Comparison of ENCODE assay signal across 19 cellular contexts in genomic region chr18:30999186-30999585, GRCh38. TPM values are rescaled to one million over a fixed set of nuclear protein-coding genes. Genes with fewer than 3 reads are reported as not detected.
DNase-seq lines count a peak whose midpoint lies in the region; ATAC-seq and TF ChIP-seq lines count a peak whose summit lies in the region.
"Had no signal": no experiment of that assay in that cellular context is flagged by ENCODE, and none has a peak within 500 bp of the region (broad histone marks: within the 10 kb centered on the region; RNA-seq: fewer than 3 reads in every experiment).

No MANE protein-coding gene starts in this region.

- peaks cover 0 to 3% of the 10 kb centered on the region in 2 donors for H3K27me3 Mint-ChIP-seq in T-cell
- H3K27me3 Mint-ChIP-seq in activated CD4-positive, alpha-beta memory T cell treated with anti-CD3 and anti-CD28 coated beads for 36 hours, result no peaks in the 10 kb centered on the region

- intact Hi-C loops in activated CD4-positive, alpha-beta memory T cell treated with anti-CD3 and anti-CD28 coated beads for 36 hours (cut with micrococcal nuclease), result no loop called here

- 24% methylated on average over 2 of the region's 2 CpGs for WGBS in liver

- no peak overlapping the region for H3K9ac ChIP-seq in liver (ENCODE audit: low read depth in 1 of 2, low read length in 2 of 2)
- H3K9ac ChIP-seq: BLaER1 had no signal

- in situ Hi-C loops in astrocyte of the spinal cord (cut with HindIII; ENCODE audit: low sequenced_read_pairs), result no loop called here

- H3K4me3 Mint-ChIP-seq in T-cell, result no peak overlapping the region
- H3K4me3 Mint-ChIP-seq in activated CD4-positive, alpha-beta memory T cell treated with anti-CD3 and anti-CD28 coated beads for 36 hours, result no peak overlapping the region

- H3K27me3 ChIP-seq in liver (ENCODE audit: control insufficient read depth in 4 of 4, insufficient read depth in 4 of 4, low read length in 3 of 4), result no peaks in the 10 kb centered on the region
- H3K27me3 ChIP-seq: BLaER1, foreskin keratinocyte, suprapubic skin had no signal

- POLR2A ChIA-PET in HEK293T (lab: Yijun Ruan, JAX), result no interaction called here
- POLR2A ChIA-PET in T-cell (lab: Charles Lee), result no interaction called here
- POLR2A ChIA-PET in activated CD4-positive, alpha-beta memory T cell treated with anti-CD3 and anti-CD28 coated beads for 36 hours (lab: Charles Lee), result no interaction called here

- no peaks in the 10 kb centered on the region for H3K9me3 ChIP-seq in liver (ENCODE audit: control insufficient read depth in 4 of 4, low read length in 3 of 4)
- H3K9me3 ChIP-seq: BLaER1, suprapubic skin had no signal

- peak; percentile 57 for TF ChIP-seq CTCF in C4-2B (conservative IDR thresholded peaks at IDR 0.05)
- no peak for TF ChIP-seq CTCF in astrocyte of the spinal cord (IDR thresholded peaks at IDR 0.05; ENCODE audit: low read depth, low read length)
- peak; percentile 20 for TF ChIP-seq CTCF in liver (IDR thresholded peaks at IDR 0.05; ENCODE audit: low read depth, low read length, missing input control)

- H3K36me3 ChIP-seq in liver (ENCODE audit: control insufficient read depth in 4 of 4, insufficient read depth in 3 of 4, low read depth in 1 of 4, low read length in 3 of 4), result no peaks in the 10 kb centered on the region
- H3K36me3 ChIP-seq: BLaER1 had no signal

- H3K27ac ChIP-seq in C4-2B (no peak overlapping the region), liver (ENCODE audit: low read depth in 1 of 2, low read length in 2 of 2) (no peak overlapping the region)
- H3K27ac ChIP-seq: BLaER1, suprapubic skin had no signal

- no peak for ATAC-seq in T-cell (replicated peaks in 1 of 4)
- ATAC-seq in HG02759 (IDR thresholded peaks at IDR 0.05; ENCODE audit: unreplicated experiment), result no peak

- H3K9me3 Mint-ChIP-seq in T-cell, result peaks cover 0 to 17% (median 0%) of the 10 kb centered on the region in 3 donors
- H3K9me3 Mint-ChIP-seq in activated CD4-positive, alpha-beta memory T cell treated with anti-CD3 and anti-CD28 coated beads for 36 hours, result no peaks in the 10 kb centered on the region

- H3K4me1 Mint-ChIP-seq in T-cell, result no peaks in the 10 kb centered on the region
- H3K4me1 Mint-ChIP-seq in activated CD4-positive, alpha-beta memory T cell treated with anti-CD3 and anti-CD28 coated beads for 36 hours (ENCODE audit: low read depth), result no peaks in the 10 kb centered on the region

- H3K36me3 Mint-ChIP-seq in T-cell, result no peaks in the 10 kb centered on the region
- no peaks in the 10 kb centered on the region for H3K36me3 Mint-ChIP-seq in activated CD4-positive, alpha-beta memory T cell treated with anti-CD3 and anti-CD28 coated beads for 36 hours

- H3K27ac Mint-ChIP-seq in T-cell, result no peak overlapping the region
- no peak overlapping the region for H3K27ac Mint-ChIP-seq in activated CD4-positive, alpha-beta memory T cell treated with anti-CD3 and anti-CD28 coated beads for 36 hours

- DNase-seq in HEK293T (ENCODE audit: extremely low spot score) (no peak), astrocyte of the spinal cord (ENCODE audit: low read depth, low spot score) (peak; percentile 13), T-cell (no peak), NCI-H146 (lab: John Stamatoyannopoulos, UW) (no peak)
- DNase-seq in activated CD4-positive, alpha-beta memory T cell treated with anti-CD3 and anti-CD28 coated beads for 36 hours, result no peak
- DNase-seq: activated CD8-positive, alpha-beta memory T cell treated with anti-CD3 and anti-CD28 coated beads, Interleukin-2, amount 50 U/mL, for 4 hours; activated naive CD4-positive, alpha-beta T cell treated with Interleukin-2 at 50 U/mL for 16 hours; NCI-H1092 treated with DMSO at 0.1 percent for 48 hours; NCI-H446; stimulated activated CD4-positive, alpha-beta T cell treated with anti-CD3 and anti-CD28 coated beads, Interleukin-15, amount 100 ng/mL, for 24 hours; T-helper 1 cell had no signal

- H3K4me3 ChIP-seq in astrocyte of the spinal cord (ENCODE audit: low read depth, low read length) (no peak overlapping the region), liver (ENCODE audit: low read depth in 1 of 3, low read length in 3 of 3) (no peak overlapping the region)
- H3K4me3 ChIP-seq: BLaER1, suprapubic skin had no signal

- CTCF ChIA-PET in HEK293T (lab: Yijun Ruan, JAX), result no interaction called here
- CTCF ChIA-PET in T-cell (lab: Charles Lee), result no interaction called here
- CTCF ChIA-PET in activated CD4-positive, alpha-beta memory T cell treated with anti-CD3 and anti-CD28 coated beads for 36 hours (lab: Charles Lee), result no interaction called here

- H3K4me1 ChIP-seq in liver (ENCODE audit: control insufficient read depth in 4 of 4, insufficient read depth in 4 of 4, low read length in 3 of 4), result no peaks in the 10 kb centered on the region
- H3K4me1 ChIP-seq: BLaER1, foreskin keratinocyte, suprapubic skin had no signal

- peak; percentile 63 to 67 for TF ChIP-seq RAD21 in liver (IDR thresholded peaks at IDR 0.05)

TF ChIP-seq in HEK293T, 16 proteins besides CTCF, POLR2A, EP300 and RAD21:
- TF ChIP-seq FOXM1 (IDR thresholded peaks at IDR 0.05; ENCODE audit: borderline replicate concordance) (no peak), ZNF384 (IDR thresholded peaks at IDR 0.05) (peak; percentile 43; the same call in 1 of the 2 replicates), FOXA1 (IDR thresholded peaks at IDR 0.05) (no peak)

TF ChIP-seq in liver, 16 proteins besides CTCF, POLR2A, EP300 and RAD21:
- TF ChIP-seq MAX (IDR thresholded peaks at IDR 0.05) (no peak), NR2F2 (IDR thresholded peaks at IDR 0.05) (no peak), RXRA (IDR thresholded peaks at IDR 0.05) (no peak), YY1 (IDR thresholded peaks at IDR 0.05) (no peak), HNF4G (IDR thresholded peaks at IDR 0.05) (no peak), FOXA2 (IDR thresholded peaks at IDR 0.05) (no peak), GABPA (IDR thresholded peaks at IDR 0.05 in 1 of 2, conservative IDR thresholded peaks at IDR 0.05 in 1 of 2) (no peak), JUND (IDR thresholded peaks at IDR 0.05) (no peak), HNF4A (conservative IDR thresholded peaks at IDR 0.05) (no peak), FOXA1 (IDR thresholded peaks at IDR 0.05) (no peak), TAF1 (conservative IDR thresholded peaks at IDR 0.05) (no peak), EGR1 (IDR thresholded peaks at IDR 0.05; ENCODE audit: low read depth in 2 of 2) (no peak), SP1 (IDR thresholded peaks at IDR 0.05) (no peak)
- TF ChIP-seq, protein P1, sequence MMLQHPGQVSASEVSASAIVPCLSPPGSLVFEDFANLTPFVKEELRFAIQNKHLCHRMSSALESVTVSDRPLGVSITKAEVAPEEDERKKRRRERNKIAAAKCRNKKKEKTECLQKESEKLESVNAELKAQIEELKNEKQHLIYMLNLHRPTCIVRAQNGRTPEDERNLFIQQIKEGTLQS (IDR thresholded peaks at IDR 0.05), result no peak

RNA-seq across cellular contexts. Expression of gene DSC3, which starts 43.4 kb away (rescaled TPM):
- under 1 TPM; under 0.01 to 0.05 TPM for total RNA-seq in liver
- polyA plus RNA-seq in liver, result under 1 TPM in 1 of 2 donors, not detected in 1; 0.06 TPM
- total RNA-seq in T-cell, result under 1 TPM in 1 of 5 donors, not detected in 4; 0.18 TPM
- not detected for total RNA-seq in activated CD4-positive, alpha-beta memory T cell treated with anti-CD3 and anti-CD28 coated beads for 36 hours
- total RNA-seq: Daoy, OCI-LY7 had no signal
